ENCODE assay signal across 1 cellular context in genomic region chr1:213564215-213564659, GRCh38.
A peak's percentile ranks its signal among the peaks of the same experiment; 100 is the strongest.
TF ChIP-seq lines count a peak whose summit lies in the region.

No MANE protein-coding gene starts in this region.

TF ChIP-seq in HepG2, 621 proteins besides CTCF, POLR2A, EP300 and RAD21 (continued from another document):
- TF ChIP-seq ZNF646 (CRISPR knock-in tag; IDR thresholded peaks at IDR 0.05) (no peak), ZBTB7B (CRISPR knock-in tag; IDR thresholded peaks at IDR 0.05) (peak; percentile 41; the same call in 1 of the 2 replicates), MBNL3 (CRISPR knock-in tag; conservative IDR thresholded peaks at IDR 0.05) (no peak), MAF1 (CRISPR knock-in tag; IDR thresholded peaks at IDR 0.05; ENCODE audit: borderline replicate concordance) (no peak), THAP11 (CRISPR knock-in tag; IDR thresholded peaks at IDR 0.05) (peak; percentile 26; the same call in 1 of the 2 replicates), ZFP37 (CRISPR knock-in tag; IDR thresholded peaks at IDR 0.05; ENCODE audit: borderline replicate concordance) (no peak), ZNF432 (CRISPR knock-in tag; IDR thresholded peaks at IDR 0.05; ENCODE audit: borderline replicate concordance) (no peak), ZNF563 (CRISPR knock-in tag; IDR thresholded peaks at IDR 0.05) (no peak), CBFB (CRISPR knock-in tag; IDR thresholded peaks at IDR 0.05) (no peak), ZNF20 (CRISPR knock-in tag; IDR thresholded peaks at IDR 0.05) (no peak), NR2F1 (CRISPR knock-in tag; IDR thresholded peaks at IDR 0.05) (no peak), SAP130 (CRISPR knock-in tag; IDR thresholded peaks at IDR 0.05; ENCODE audit: low read depth) (peak; percentile 29; the same call in 1 of the 2 replicates), PAWR (CRISPR knock-in tag; IDR thresholded peaks at IDR 0.05; ENCODE audit: borderline replicate concordance) (no peak), ZNF891 (CRISPR knock-in tag; IDR thresholded peaks at IDR 0.05) (no peak), MIXL1 (CRISPR knock-in tag; IDR thresholded peaks at IDR 0.05) (peak; percentile 64), JUND (CRISPR knock-in tag; IDR thresholded peaks at IDR 0.05) (no peak), ZNF546 (CRISPR knock-in tag; conservative IDR thresholded peaks at IDR 0.05) (no peak), CHCHD3 (CRISPR knock-in tag; IDR thresholded peaks at IDR 0.05) (no peak), ZEB1 (IDR thresholded peaks at IDR 0.05; ENCODE audit: insufficient replicate concordance, low read depth) (no peak), CENPT (CRISPR knock-in tag; IDR thresholded peaks at IDR 0.05; ENCODE audit: low read depth) (no peak), STAG1 (CRISPR knock-in tag; IDR thresholded peaks at IDR 0.05) (peak; percentile 90), MED1 (CRISPR knock-in tag; IDR thresholded peaks at IDR 0.05) (peak; percentile 49), IKZF1 (IDR thresholded peaks at IDR 0.05) (no peak), GATAD2A (CRISPR knock-in tag; IDR thresholded peaks at IDR 0.05) (0 out of 2 replicates have a peak, but pooled peaks have one; percentile 24), ELF3 (CRISPR knock-in tag; IDR thresholded peaks at IDR 0.05) (no peak; the same call in 1 of the 2 replicates), PAF1 (CRISPR knock-in tag; IDR thresholded peaks at IDR 0.05) (no peak), TBL1XR1 (IDR thresholded peaks at IDR 0.05; ENCODE audit: borderline replicate concordance, low read length, partially characterized antibody) (no peak), PAX8 (CRISPR knock-in tag; IDR thresholded peaks at IDR 0.05; ENCODE audit: borderline replicate concordance) (no peak), ZNF773 (CRISPR knock-in tag; IDR thresholded peaks at IDR 0.05; ENCODE audit: borderline replicate concordance) (no peak), SOX6 (IDR thresholded peaks at IDR 0.05) (no peak), SOX6 (CRISPR knock-in tag; IDR thresholded peaks at IDR 0.05) (peak; percentile 62; the same call in 1 of the 2 replicates), ZSCAN20 (CRISPR knock-in tag; IDR thresholded peaks at IDR 0.05; ENCODE audit: borderline replicate concordance) (no peak), ZFP1 (CRISPR knock-in tag; IDR thresholded peaks at IDR 0.05) (peak; percentile 98)
- TF ChIP-seq, protein P1, sequence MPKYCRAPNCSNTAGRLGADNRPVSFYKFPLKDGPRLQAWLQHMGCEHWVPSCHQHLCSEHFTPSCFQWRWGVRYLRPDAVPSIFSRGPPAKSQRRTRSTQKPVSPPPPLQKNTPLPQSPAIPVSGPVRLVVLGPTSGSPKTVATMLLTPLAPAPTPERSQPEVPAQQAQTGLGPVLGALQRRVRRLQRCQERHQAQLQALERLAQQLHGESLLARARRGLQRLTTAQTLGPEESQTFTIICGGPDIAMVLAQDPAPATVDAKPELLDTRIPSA (CRISPR knock-in tag; IDR thresholded peaks at IDR 0.05; ENCODE audit: borderline replicate concordance), result no peak
- TF ChIP-seq, protein P2, sequence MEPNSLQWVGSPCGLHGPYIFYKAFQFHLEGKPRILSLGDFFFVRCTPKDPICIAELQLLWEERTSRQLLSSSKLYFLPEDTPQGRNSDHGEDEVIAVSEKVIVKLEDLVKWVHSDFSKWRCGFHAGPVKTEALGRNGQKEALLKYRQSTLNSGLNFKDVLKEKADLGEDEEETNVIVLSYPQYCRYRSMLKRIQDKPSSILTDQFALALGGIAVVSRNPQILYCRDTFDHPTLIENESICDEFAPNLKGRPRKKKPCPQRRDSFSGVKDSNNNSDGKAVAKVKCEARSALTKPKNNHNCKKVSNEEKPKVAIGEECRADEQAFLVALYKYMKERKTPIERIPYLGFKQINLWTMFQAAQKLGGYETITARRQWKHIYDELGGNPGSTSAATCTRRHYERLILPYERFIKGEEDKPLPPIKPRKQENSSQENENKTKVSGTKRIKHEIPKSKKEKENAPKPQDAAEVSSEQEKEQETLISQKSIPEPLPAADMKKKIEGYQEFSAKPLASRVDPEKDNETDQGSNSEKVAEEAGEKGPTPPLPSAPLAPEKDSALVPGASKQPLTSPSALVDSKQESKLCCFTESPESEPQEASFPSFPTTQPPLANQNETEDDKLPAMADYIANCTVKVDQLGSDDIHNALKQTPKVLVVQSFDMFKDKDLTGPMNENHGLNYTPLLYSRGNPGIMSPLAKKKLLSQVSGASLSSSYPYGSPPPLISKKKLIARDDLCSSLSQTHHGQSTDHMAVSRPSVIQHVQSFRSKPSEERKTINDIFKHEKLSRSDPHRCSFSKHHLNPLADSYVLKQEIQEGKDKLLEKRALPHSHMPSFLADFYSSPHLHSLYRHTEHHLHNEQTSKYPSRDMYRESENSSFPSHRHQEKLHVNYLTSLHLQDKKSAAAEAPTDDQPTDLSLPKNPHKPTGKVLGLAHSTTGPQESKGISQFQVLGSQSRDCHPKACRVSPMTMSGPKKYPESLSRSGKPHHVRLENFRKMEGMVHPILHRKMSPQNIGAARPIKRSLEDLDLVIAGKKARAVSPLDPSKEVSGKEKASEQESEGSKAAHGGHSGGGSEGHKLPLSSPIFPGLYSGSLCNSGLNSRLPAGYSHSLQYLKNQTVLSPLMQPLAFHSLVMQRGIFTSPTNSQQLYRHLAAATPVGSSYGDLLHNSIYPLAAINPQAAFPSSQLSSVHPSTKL (CRISPR knock-in tag; IDR thresholded peaks at IDR 0.05), result peak; percentile 40
- TF ChIP-seq, protein P3, sequence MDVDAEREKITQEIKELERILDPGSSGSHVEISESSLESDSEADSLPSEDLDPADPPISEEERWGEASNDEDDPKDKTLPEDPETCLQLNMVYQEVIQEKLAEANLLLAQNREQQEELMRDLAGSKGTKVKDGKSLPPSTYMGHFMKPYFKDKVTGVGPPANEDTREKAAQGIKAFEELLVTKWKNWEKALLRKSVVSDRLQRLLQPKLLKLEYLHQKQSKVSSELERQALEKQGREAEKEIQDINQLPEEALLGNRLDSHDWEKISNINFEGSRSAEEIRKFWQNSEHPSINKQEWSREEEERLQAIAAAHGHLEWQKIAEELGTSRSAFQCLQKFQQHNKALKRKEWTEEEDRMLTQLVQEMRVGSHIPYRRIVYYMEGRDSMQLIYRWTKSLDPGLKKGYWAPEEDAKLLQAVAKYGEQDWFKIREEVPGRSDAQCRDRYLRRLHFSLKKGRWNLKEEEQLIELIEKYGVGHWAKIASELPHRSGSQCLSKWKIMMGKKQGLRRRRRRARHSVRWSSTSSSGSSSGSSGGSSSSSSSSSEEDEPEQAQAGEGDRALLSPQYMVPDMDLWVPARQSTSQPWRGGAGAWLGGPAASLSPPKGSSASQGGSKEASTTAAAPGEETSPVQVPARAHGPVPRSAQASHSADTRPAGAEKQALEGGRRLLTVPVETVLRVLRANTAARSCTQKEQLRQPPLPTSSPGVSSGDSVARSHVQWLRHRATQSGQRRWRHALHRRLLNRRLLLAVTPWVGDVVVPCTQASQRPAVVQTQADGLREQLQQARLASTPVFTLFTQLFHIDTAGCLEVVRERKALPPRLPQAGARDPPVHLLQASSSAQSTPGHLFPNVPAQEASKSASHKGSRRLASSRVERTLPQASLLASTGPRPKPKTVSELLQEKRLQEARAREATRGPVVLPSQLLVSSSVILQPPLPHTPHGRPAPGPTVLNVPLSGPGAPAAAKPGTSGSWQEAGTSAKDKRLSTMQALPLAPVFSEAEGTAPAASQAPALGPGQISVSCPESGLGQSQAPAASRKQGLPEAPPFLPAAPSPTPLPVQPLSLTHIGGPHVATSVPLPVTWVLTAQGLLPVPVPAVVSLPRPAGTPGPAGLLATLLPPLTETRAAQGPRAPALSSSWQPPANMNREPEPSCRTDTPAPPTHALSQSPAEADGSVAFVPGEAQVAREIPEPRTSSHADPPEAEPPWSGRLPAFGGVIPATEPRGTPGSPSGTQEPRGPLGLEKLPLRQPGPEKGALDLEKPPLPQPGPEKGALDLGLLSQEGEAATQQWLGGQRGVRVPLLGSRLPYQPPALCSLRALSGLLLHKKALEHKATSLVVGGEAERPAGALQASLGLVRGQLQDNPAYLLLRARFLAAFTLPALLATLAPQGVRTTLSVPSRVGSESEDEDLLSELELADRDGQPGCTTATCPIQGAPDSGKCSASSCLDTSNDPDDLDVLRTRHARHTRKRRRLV (CRISPR knock-in tag; IDR thresholded peaks at IDR 0.05), result no peak
- TF ChIP-seq, protein P4, sequence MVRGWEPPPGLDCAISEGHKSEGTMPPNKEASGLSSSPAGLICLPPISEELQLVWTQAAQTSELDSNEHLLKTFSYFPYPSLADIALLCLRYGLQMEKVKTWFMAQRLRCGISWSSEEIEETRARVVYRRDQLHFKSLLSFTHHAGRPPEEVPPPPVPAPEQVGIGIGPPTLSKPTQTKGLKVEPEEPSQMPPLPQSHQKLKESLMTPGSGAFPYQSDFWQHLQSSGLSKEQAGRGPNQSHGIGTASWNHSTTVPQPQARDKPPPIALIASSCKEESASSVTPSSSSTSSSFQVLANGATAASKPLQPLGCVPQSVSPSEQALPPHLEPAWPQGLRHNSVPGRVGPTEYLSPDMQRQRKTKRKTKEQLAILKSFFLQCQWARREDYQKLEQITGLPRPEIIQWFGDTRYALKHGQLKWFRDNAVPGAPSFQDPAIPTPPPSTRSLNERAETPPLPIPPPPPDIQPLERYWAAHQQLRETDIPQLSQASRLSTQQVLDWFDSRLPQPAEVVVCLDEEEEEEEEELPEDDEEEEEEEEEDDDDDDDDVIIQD (CRISPR knock-in tag; IDR thresholded peaks at IDR 0.05; ENCODE audit: low read depth), result peak; percentile 90; the same call in 1 of the 2 replicates
- TF ChIP-seq, protein P5, sequence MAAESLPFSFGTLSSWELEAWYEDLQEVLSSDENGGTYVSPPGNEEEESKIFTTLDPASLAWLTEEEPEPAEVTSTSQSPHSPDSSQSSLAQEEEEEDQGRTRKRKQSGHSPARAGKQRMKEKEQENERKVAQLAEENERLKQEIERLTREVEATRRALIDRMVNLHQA (CRISPR knock-in tag; IDR thresholded peaks at IDR 0.05), result no peak
- TF ChIP-seq, protein P6, sequence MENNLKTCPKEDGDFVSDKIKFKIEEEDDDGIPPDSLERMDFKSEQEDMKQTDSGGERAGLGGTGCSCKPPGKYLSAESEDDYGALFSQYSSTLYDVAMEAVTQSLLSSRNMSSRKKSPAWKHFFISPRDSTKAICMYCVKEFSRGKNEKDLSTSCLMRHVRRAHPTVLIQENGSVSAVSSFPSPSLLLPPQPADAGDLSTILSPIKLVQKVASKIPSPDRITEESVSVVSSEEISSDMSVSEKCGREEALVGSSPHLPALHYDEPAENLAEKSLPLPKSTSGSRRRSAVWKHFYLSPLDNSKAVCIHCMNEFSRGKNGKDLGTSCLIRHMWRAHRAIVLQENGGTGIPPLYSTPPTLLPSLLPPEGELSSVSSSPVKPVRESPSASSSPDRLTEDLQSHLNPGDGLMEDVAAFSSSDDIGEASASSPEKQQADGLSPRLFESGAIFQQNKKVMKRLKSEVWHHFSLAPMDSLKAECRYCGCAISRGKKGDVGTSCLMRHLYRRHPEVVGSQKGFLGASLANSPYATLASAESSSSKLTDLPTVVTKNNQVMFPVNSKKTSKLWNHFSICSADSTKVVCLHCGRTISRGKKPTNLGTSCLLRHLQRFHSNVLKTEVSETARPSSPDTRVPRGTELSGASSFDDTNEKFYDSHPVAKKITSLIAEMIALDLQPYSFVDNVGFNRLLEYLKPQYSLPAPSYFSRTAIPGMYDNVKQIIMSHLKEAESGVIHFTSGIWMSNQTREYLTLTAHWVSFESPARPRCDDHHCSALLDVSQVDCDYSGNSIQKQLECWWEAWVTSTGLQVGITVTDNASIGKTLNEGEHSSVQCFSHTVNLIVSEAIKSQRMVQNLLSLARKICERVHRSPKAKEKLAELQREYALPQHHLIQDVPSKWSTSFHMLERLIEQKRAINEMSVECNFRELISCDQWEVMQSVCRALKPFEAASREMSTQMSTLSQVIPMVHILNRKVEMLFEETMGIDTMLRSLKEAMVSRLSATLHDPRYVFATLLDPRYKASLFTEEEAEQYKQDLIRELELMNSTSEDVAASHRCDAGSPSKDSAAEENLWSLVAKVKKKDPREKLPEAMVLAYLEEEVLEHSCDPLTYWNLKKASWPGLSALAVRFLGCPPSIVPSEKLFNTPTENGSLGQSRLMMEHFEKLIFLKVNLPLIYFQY (CRISPR knock-in tag; IDR thresholded peaks at IDR 0.05; ENCODE audit: borderline replicate concordance), result no peak
